Comparison of ENCODE assay signal across 10 cellular contexts in genomic region chr9:135993409-135993742, GRCh38. TPM values are rescaled to one million over a fixed set of nuclear protein-coding genes. Genes with fewer than 3 reads are reported as not detected.
DNase-seq lines count a peak whose midpoint lies in the region; ATAC-seq and TF ChIP-seq lines count a peak whose summit lies in the region.
"Had no signal": no experiment of that assay in that cellular context is flagged by ENCODE, and none has a peak within 500 bp of the region (broad histone marks: within the 10 kb centered on the region; RNA-seq: fewer than 3 reads in every experiment).

No MANE protein-coding gene starts in this region.

- BruUV-seq in IMR-90 (replicated peaks; lab: Mats Ljungman, UMichigan) = no TSS peak

- H3K27ac Mint-ChIP-seq in mesothelial cell of epicardium = peak overlapping the region; percentile 30
- no peak overlapping the region for H3K27ac Mint-ChIP-seq in activated naive CD8-positive, alpha-beta T cell treated with anti-CD3 and anti-CD28 coated beads for 36 hours
- H3K27ac Mint-ChIP-seq: activated CD4-positive, alpha-beta T cell treated with anti-CD3 and anti-CD28 coated beads, Interleukin-2, amount 10 ng/mL, durations not matched to agents 24 days and 14 days had no signal

- no peak overlapping the region for H3K4me3 ChIP-seq in IMR-90 (ENCODE audit: insufficient read depth, low read depth, low read length)
- peak overlapping the region; percentile 62 for H3K4me3 ChIP-seq in coronary artery
- peak overlapping the region in 3 of 5 donors; percentile 22 to 55 (median 50) for H3K4me3 ChIP-seq in subcutaneous abdominal adipose tissue (ENCODE audit: low read depth in 1 of 5, low read length in 5 of 5)
- H3K4me3 ChIP-seq in brain microvascular endothelial cell (ENCODE audit: low read depth, low read length) = no peak overlapping the region

- H2AK9ac ChIP-seq in IMR-90 (replicated peaks; ENCODE audit: low read depth, low read length, poor library complexity) = peak overlapping the region; percentile 92

- no peaks in the 10 kb centered on the region for H3K9me3 Mint-ChIP-seq in mesothelial cell of epicardium
- no peaks in the 10 kb centered on the region for H3K9me3 Mint-ChIP-seq in activated naive CD8-positive, alpha-beta T cell treated with anti-CD3 and anti-CD28 coated beads for 36 hours
- H3K9me3 Mint-ChIP-seq: activated CD4-positive, alpha-beta T cell treated with anti-CD3 and anti-CD28 coated beads, Interleukin-2, amount 10 ng/mL, durations not matched to agents 24 days and 14 days had no signal

- H3K27ac ChIP-seq in IMR-90 (ENCODE audit: insufficient read depth, low read length) (peak overlapping the region; percentile 93), coronary artery (peak overlapping the region; percentile 46 to 90), subcutaneous abdominal adipose tissue (ENCODE audit: low read depth, low read length) (peak overlapping the region; percentile 78), brain microvascular endothelial cell (no peak overlapping the region)

- H3K4me1 Mint-ChIP-seq in mesothelial cell of epicardium = peaks cover 45% of the 10 kb centered on the region
- H3K4me1 Mint-ChIP-seq in activated naive CD8-positive, alpha-beta T cell treated with anti-CD3 and anti-CD28 coated beads for 36 hours = peaks cover 13% of the 10 kb centered on the region

- in situ Hi-C loops in IMR-90 (cut with MboI; ENCODE audit: low sequenced_read_pairs) (no loop called here), brain microvascular endothelial cell (cut with HindIII; ENCODE audit: low pct_ligation_motif_present, low sequenced_read_pairs) (no loop called here)

- peak overlapping the region; percentile 26; the same call in 1 of the 2 replicates for H3K4me2 ChIP-seq in IMR-90 (ENCODE audit: low read depth, low read length)

- CTCF ChIA-PET in IMR-90 (lab: Yijun Ruan, JAX) = no interaction called here

- H4K5ac ChIP-seq in IMR-90 (ENCODE audit: low read depth, low read length) = peak overlapping the region; percentile 81

- peak overlapping the region; percentile 30; the same call in 1 of the 3 replicates for H2BK15ac ChIP-seq in IMR-90 (ENCODE audit: low read depth, low read length)

- H3K9me1 ChIP-seq in IMR-90 (ENCODE audit: insufficient read depth, low read length) = no peaks in the 10 kb centered on the region

- peak overlapping the region; percentile 76 for H2BK20ac ChIP-seq in IMR-90 (ENCODE audit: low read depth, low read length)

- H2BK5ac ChIP-seq in IMR-90 (ENCODE audit: low read depth, low read length, poor library complexity, severe bottlenecking) = peak overlapping the region; percentile 76

- H3K36me3 Mint-ChIP-seq in mesothelial cell of epicardium = no peaks in the 10 kb centered on the region
- no peaks in the 10 kb centered on the region for H3K36me3 Mint-ChIP-seq in activated naive CD8-positive, alpha-beta T cell treated with anti-CD3 and anti-CD28 coated beads for 36 hours

- no peaks in the 10 kb centered on the region for H3K9me3 ChIP-seq in IMR-90 (ENCODE audit: control insufficient read depth, insufficient read depth, low read length)
- H3K9me3 ChIP-seq in subcutaneous abdominal adipose tissue (ENCODE audit: control insufficient read depth in 5 of 5, low read length in 5 of 5) = no peaks in the 10 kb centered on the region

- WGBS in IMR-90 (ENCODE audit: extremely low coverage in 2 of 2, insufficient read length in 1 of 2), 2 experiments = 42% methylated on average over 5 of the region's 13 CpGs; no CpG with 5 or more reads in 1 of the 2 experiments

- no peak for DNase-seq in IMR-90
- DNase-seq in coronary artery (ENCODE audit: low spot score) = no peak
- no peak for DNase-seq in mesothelial cell of epicardium (ENCODE audit: low spot score in 2 of 2, unreplicated experiment in 2 of 2)
- no peak for DNase-seq in activated naive CD8-positive, alpha-beta T cell treated with anti-CD3 and anti-CD28 coated beads for 36 hours
- DNase-seq in hippocampal formation (lab: John Stamatoyannopoulos, UW) = no peak
- DNase-seq in brain microvascular endothelial cell = no peak
- DNase-seq: activated naive CD4-positive, alpha-beta T cell treated with anti-CD3 and anti-CD28 coated beads, Interleukin-2, amount 50 U/mL, for 16 hours had no signal

- TF ChIP-seq POLR2A in IMR-90 (IDR thresholded peaks at IDR 0.05; ENCODE audit: low read depth, low read length) = no peak

- H4K20me1 ChIP-seq in IMR-90 (ENCODE audit: insufficient read depth, low read length) = no peaks in the 10 kb centered on the region

- 0 out of 4 replicates have a peak, but pooled peaks cover 0 to 3% of the 10 kb centered on the region in 2 experiments for H3K79me1 ChIP-seq in IMR-90 (ENCODE audit: low read depth in 1 of 2, low read length in 2 of 2)

- POLR2A ChIA-PET in IMR-90 (lab: Charles Lee; ENCODE audit: unreplicated experiment) = no interaction called here

- peak overlapping the region; percentile 85; the same call in 1 of the 2 replicates for H3K23ac ChIP-seq in IMR-90 (ENCODE audit: low read depth, low read length)

- peak overlapping the region; percentile 93 for H3K14ac ChIP-seq in IMR-90 (replicated peaks; ENCODE audit: low read depth, low read length)

- H3K27me3 ChIP-seq in IMR-90 (ENCODE audit: control insufficient read depth, insufficient read depth, low read length) (no peaks in the 10 kb centered on the region), subcutaneous abdominal adipose tissue (ENCODE audit: control insufficient read depth in 5 of 5, insufficient read depth in 4 of 5, low read length in 5 of 5) (peaks cover 3 to 12% (median 7%) of the 10 kb centered on the region in 5 donors), brain microvascular endothelial cell (replicated peaks) (peaks cover 2% of the 10 kb centered on the region)

- dilution Hi-C loops in IMR-90 (cut with HindIII; ENCODE audit: low sequenced_read_pairs, unreplicated experiment) = no loop called here

- peak overlapping the region; percentile 65 for H2AK5ac ChIP-seq in IMR-90 (ENCODE audit: low read depth, low read length)

- peak overlapping the region; percentile 35; the same call in 1 of the 2 replicates for H3K56ac ChIP-seq in IMR-90 (ENCODE audit: extremely low read depth, insufficient read depth, low read length)

- H3K4ac ChIP-seq in IMR-90 (ENCODE audit: low read depth, low read length) = peak overlapping the region; percentile 96

- peak overlapping the region; percentile 22 for H3K4me3 Mint-ChIP-seq in mesothelial cell of epicardium
- H3K4me3 Mint-ChIP-seq in activated naive CD8-positive, alpha-beta T cell treated with anti-CD3 and anti-CD28 coated beads for 36 hours = no peak overlapping the region

- H3K9ac ChIP-seq in IMR-90 (ENCODE audit: low read depth, low read length) (peak overlapping the region; percentile 66), subcutaneous abdominal adipose tissue (ENCODE audit: low read length in 5 of 5) (peak overlapping the region in 4 of 5 donors; percentile 26 to 80 (median 78))

- peak overlapping the region; percentile 41 to 95; a peak in 3 of 4 replicates for H4K8ac ChIP-seq in IMR-90 (ENCODE audit: low read depth in 2 of 2, low read length in 2 of 2)

- intact Hi-C loops in IMR-90 (cut with micrococcal nuclease) = no loop called here

- no peaks in the 10 kb centered on the region for H3K36me3 ChIP-seq in IMR-90 (ENCODE audit: control insufficient read depth, insufficient read depth, low read length)
- H3K36me3 ChIP-seq in subcutaneous abdominal adipose tissue (ENCODE audit: control insufficient read depth in 5 of 5, insufficient read depth in 5 of 5, low read length in 5 of 5) = no peaks in the 10 kb centered on the region
- H3K36me3 ChIP-seq in brain microvascular endothelial cell (replicated peaks) = no peaks in the 10 kb centered on the region

- H3K4me1 ChIP-seq in IMR-90 (ENCODE audit: control insufficient read depth, insufficient read depth, low read length) = peaks cover 21% of the 10 kb centered on the region
- H3K4me1 ChIP-seq in subcutaneous abdominal adipose tissue (ENCODE audit: control insufficient read depth in 5 of 5, insufficient read depth in 5 of 5, low read length in 5 of 5) = peaks cover 0 to 60% (median 50%) of the 10 kb centered on the region in 5 donors

- TF ChIP-seq CTCF in IMR-90 (conservative IDR thresholded peaks at IDR 0.05; ENCODE audit: low read depth, low read length) (no peak), coronary artery (IDR thresholded peaks at IDR 0.05) (no peak), mesothelial cell of epicardium (IDR thresholded peaks at IDR 0.05; ENCODE audit: unreplicated experiment) (no peak), brain microvascular endothelial cell (IDR thresholded peaks at IDR 0.05; ENCODE audit: low read depth, low read length, missing control alignments) (no peak)

- peak overlapping the region; percentile 97 for H4K91ac ChIP-seq in IMR-90 (ENCODE audit: insufficient read depth, low read depth, low read length)

- no peak for ATAC-seq in IMR-90 (ENCODE audit: low read depth)
- no peak for ATAC-seq in HG03025 (IDR thresholded peaks at IDR 0.05; ENCODE audit: low FRiP score, unreplicated experiment)

- H3K27me3 Mint-ChIP-seq in mesothelial cell of epicardium (ENCODE audit: low read depth) = no peaks in the 10 kb centered on the region
- no peaks in the 10 kb centered on the region for H3K27me3 Mint-ChIP-seq in activated naive CD8-positive, alpha-beta T cell treated with anti-CD3 and anti-CD28 coated beads for 36 hours
- H3K27me3 Mint-ChIP-seq: activated CD4-positive, alpha-beta T cell treated with anti-CD3 and anti-CD28 coated beads, Interleukin-2, amount 10 ng/mL, durations not matched to agents 24 days and 14 days had no signal

- no peak for TF ChIP-seq RAD21 in IMR-90 (IDR thresholded peaks at IDR 0.05; ENCODE audit: low read length)

- H3K18ac ChIP-seq in IMR-90 (ENCODE audit: low read depth, low read length) = peak overlapping the region; percentile 75

- H2BK120ac ChIP-seq in IMR-90 (ENCODE audit: low read depth, low read length) = peak overlapping the region; percentile 97

- peak overlapping the region; percentile 94 for H2AFZ ChIP-seq in IMR-90 (replicated peaks; ENCODE audit: low read length, poor library complexity)

TF ChIP-seq in IMR-90, 13 proteins besides CTCF, POLR2A, EP300 and RAD21 (continues in another document):
- no peak for TF ChIP-seq RFX5 (IDR thresholded peaks at IDR 0.05; ENCODE audit: low read depth, low read length)
- TF ChIP-seq MAFK (IDR thresholded peaks at IDR 0.05; ENCODE audit: low read depth, low read length) = no peak
- no peak for TF ChIP-seq CEBPB (IDR thresholded peaks at IDR 0.05; ENCODE audit: low read depth, low read length)
- no peak for TF ChIP-seq MAZ (IDR thresholded peaks at IDR 0.05; ENCODE audit: borderline replicate concordance, low read depth, low read length)
- TF ChIP-seq CHD1 (IDR thresholded peaks at IDR 0.05; ENCODE audit: low read depth, low read length) = no peak
- TF ChIP-seq SMC3 (IDR thresholded peaks at IDR 0.05; ENCODE audit: low read depth, low read length) = no peak
- TF ChIP-seq FOS (IDR thresholded peaks at IDR 0.05; ENCODE audit: low read depth, low read length) = no peak

RNA-seq across cellular contexts. Expression of gene UBAC1, which starts 32.2 kb away (rescaled TPM):
- total RNA-seq in IMR-90 (2012; rRNA removed) (25.3 and 33.6 TPM in 2 replicates), mesothelial cell of epicardium (31.7 to 33.8 TPM (median 32.0 TPM) in 3 replicates)
- polyA plus RNA-seq in IMR-90 (2012; rRNA removed) = 33.9 and 36.4 TPM in 2 replicates
- 38.7 and 47.1 TPM in 2 replicates for polyA plus RNA-seq in IMR-90 (2012; cell fraction: cytosol; rRNA removed)
- polyA plus RNA-seq in IMR-90 (2012; cell fraction: nucleus; rRNA removed; ENCODE audit: low replicate concordance) = 63.9 and 70.8 TPM in 2 replicates
- total RNA-seq in activated naive CD8-positive, alpha-beta T cell treated with anti-CD3 and anti-CD28 coated beads for 36 hours = 10 to 100 TPM; 30.0 to 32.6 TPM

Comparison
In these comparisons a context has a peak if more than half of its experiments do, and no peak if none do; other contexts are left out.
1. H3K4me3 ChIP-seq: peak in coronary artery (single experiment) and subcutaneous abdominal adipose tissue (3 of 5); none in IMR-90 (single experiment) and brain microvascular endothelial cell (single experiment).